ENCODE assay signal across 1 cellular context in the genomic region with DNA sequence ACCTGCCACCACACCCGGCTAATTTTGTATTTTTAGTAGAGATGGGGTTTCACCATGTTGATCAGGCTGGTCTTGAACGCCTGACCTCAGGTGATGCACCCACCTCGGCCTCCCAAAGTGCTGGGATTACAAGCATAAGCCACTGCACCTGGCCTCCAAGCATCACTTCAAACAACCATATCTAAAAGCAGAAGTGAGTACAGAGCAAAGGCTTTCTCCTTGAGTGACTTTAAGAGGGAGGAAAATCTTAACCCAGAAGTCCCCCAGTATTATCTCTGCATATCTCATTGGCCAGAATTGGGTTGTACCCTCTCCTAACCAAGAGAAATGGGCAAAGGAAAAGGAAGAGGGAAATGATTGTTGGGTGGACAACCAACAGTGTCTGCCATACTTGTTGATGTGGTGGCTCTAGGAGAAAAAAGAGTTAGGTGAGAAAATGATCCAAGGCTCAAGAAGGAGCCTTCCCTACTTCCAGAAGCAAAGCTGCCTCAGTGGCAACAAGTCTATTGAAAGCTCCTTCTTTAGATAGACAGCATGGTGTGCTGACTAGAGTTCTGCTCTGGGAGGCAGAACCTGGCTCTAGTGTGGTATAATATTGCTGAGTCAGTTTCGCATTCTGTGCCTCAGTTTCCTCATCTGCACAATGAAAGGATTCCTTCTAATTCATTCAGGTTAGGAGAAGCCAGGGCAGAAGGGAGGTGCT.
TF ChIP-seq lines count a peak whose summit lies in the region.

No MANE protein-coding gene starts in this region.

TF ChIP-seq in GM12878, 131 proteins besides CTCF, POLR2A, EP300 and RAD21:
- TF ChIP-seq SPI1 (IDR thresholded peaks at IDR 0.05; ENCODE audit: borderline replicate concordance, insufficient read depth, low read depth, low read length) (peak; percentile 86), TCF12 (IDR thresholded peaks at IDR 0.05; ENCODE audit: low read depth, low read length) (0 out of 2 replicates have a peak, but pooled peaks have one; percentile 31), POLR2AphosphoS2 (IDR thresholded peaks at IDR 0.05; ENCODE audit: low read depth, low read length) (no peak), BHLHE40 (IDR thresholded peaks at IDR 0.05; ENCODE audit: borderline replicate concordance in 1 of 2, low read depth in 2 of 2, low read length in 1 of 2) (peak in 1 of 2 experiments; percentile 9; a peak in 1 of 4 replicates)
